ENCODE assay signal across 9 cellular contexts in genomic region chr1:213989740-213990472, GRCh38. TPM values are rescaled to one million over a fixed set of nuclear protein-coding genes. Genes with fewer than 3 reads are reported as not detected.
A peak's percentile ranks its signal among the peaks of the same experiment; 100 is the strongest.
DNase-seq lines count a peak whose midpoint lies in the region; ATAC-seq lines count a peak whose summit lies in the region.
"Had no signal": no experiment of that assay in that cellular context is flagged by ENCODE, and none has a peak within 500 bp of the region (broad histone marks: within the 10 kb centered on the region; RNA-seq: fewer than 3 reads in every experiment).

No MANE protein-coding gene starts in this region.

- no peak for ATAC-seq in naive thymus-derived CD4-positive, alpha-beta T cell
- ATAC-seq in GM18517 (IDR thresholded peaks at IDR 0.05; ENCODE audit: unreplicated experiment) (no peak), HG03175 (IDR thresholded peaks at IDR 0.05; ENCODE audit: unreplicated experiment) (no peak)

- H3K4me1 Mint-ChIP-seq in naive thymus-derived CD4-positive, alpha-beta T cell: peaks cover 26 to 50% (median 43%) of the 10 kb centered on the region in 7 donors

- POLR2A ChIA-PET in naive thymus-derived CD4-positive, alpha-beta T cell (lab: Charles Lee): interaction anchor here (0.5 to 2.2 kb wide), 2 partner anchors 110 to 137 kb away, joined by 3 to 5 read pairs; no protein-coding TSS in a partner anchor

- peak; percentile 98 for DNase-seq in DMS53 (lab: John Stamatoyannopoulos, UW)
- DNase-seq in NCI-H2081 (lab: John Stamatoyannopoulos, UW): peak; percentile 89 to 97
- peak in 2 of 61 donors; percentile 33 to 47 for DNase-seq in caudate nucleus (lab: John Stamatoyannopoulos, UW)
- DNase-seq in naive thymus-derived CD4-positive, alpha-beta T cell: no peak
- DNase-seq in hepatic stellate cell (ENCODE audit: low spot score): no peak
- no peak for DNase-seq in MV-4-11 (lab: John Stamatoyannopoulos, UW)
- DNase-seq: amniotic stem cell had no signal

- intact Hi-C loops in naive thymus-derived CD4-positive, alpha-beta T cell (cut with micrococcal nuclease): loop anchor here (2.0 to 10.0 kb wide), 6 partner anchors 135 to 437 kb away; partner anchors contain the start of gene SMYD2 (in 1 of the 2)

- H3K9me3 ChIP-seq in naive thymus-derived CD4-positive, alpha-beta T cell (ENCODE audit: control insufficient read depth in 2 of 3, low read length in 3 of 3): no peaks in the 10 kb centered on the region

- peaks cover 0 to 17% (median 7%) of the 10 kb centered on the region in 11 donors for H3K9me3 Mint-ChIP-seq in naive thymus-derived CD4-positive, alpha-beta T cell

- peak overlapping the region in 9 of 10 donors; percentile 7 to 96 (median 85) for H3K4me3 Mint-ChIP-seq in naive thymus-derived CD4-positive, alpha-beta T cell

- H3K36me3 ChIP-seq in naive thymus-derived CD4-positive, alpha-beta T cell (ENCODE audit: control insufficient read depth in 2 of 3, insufficient read depth in 3 of 3, low read length in 3 of 3): no peaks in the 10 kb centered on the region

- H3K4me3 ChIP-seq in naive thymus-derived CD4-positive, alpha-beta T cell (ENCODE audit: low read length): no peak overlapping the region

- H3K27me3 Mint-ChIP-seq in naive thymus-derived CD4-positive, alpha-beta T cell: peaks cover 84 to 96% (median 88%) of the 10 kb centered on the region in 5 donors

- peaks cover 0 to 25% of the 10 kb centered on the region in 2 donors for H3K27me3 ChIP-seq in naive thymus-derived CD4-positive, alpha-beta T cell (ENCODE audit: control insufficient read depth in 2 of 2, insufficient read depth in 2 of 2, low read length in 2 of 2)

- peak overlapping the region; percentile 82 for H3K27ac ChIP-seq in caudate nucleus (ENCODE audit: low read depth, low read length)
- H3K27ac ChIP-seq in naive thymus-derived CD4-positive, alpha-beta T cell (ENCODE audit: low read depth, low read length): no peak overlapping the region

- H3K27ac Mint-ChIP-seq in naive thymus-derived CD4-positive, alpha-beta T cell: no peak overlapping the region

- H3K4me1 ChIP-seq in naive thymus-derived CD4-positive, alpha-beta T cell (ENCODE audit: control insufficient read depth in 2 of 2, insufficient read depth in 2 of 2, low read length in 2 of 2): peaks cover 0 to 40% of the 10 kb centered on the region in 2 donors

- peaks cover 0 to 5% (median 0%) of the 10 kb centered on the region in 5 donors for H3K36me3 Mint-ChIP-seq in naive thymus-derived CD4-positive, alpha-beta T cell

- CTCF ChIA-PET in naive thymus-derived CD4-positive, alpha-beta T cell (lab: Charles Lee): no interaction called here

RNA-seq across cellular contexts. Expression of gene PROX1, which starts 2.1 kb away (rescaled TPM):
- total RNA-seq in naive thymus-derived CD4-positive, alpha-beta T cell: not detected
- polyA plus RNA-seq in naive thymus-derived CD4-positive, alpha-beta T cell: not detected

Comparison
In these comparisons a context has a peak if more than half of its experiments do, and no peak if none do; other contexts are left out.
1. DNase-seq: peak in DMS53 (single experiment) and NCI-H2081 (2 of 2); none in naive thymus-derived CD4-positive, alpha-beta T cell (0 of 9), hepatic stellate cell (single experiment) and MV-4-11 (single experiment).